In the genomic region with DNA sequence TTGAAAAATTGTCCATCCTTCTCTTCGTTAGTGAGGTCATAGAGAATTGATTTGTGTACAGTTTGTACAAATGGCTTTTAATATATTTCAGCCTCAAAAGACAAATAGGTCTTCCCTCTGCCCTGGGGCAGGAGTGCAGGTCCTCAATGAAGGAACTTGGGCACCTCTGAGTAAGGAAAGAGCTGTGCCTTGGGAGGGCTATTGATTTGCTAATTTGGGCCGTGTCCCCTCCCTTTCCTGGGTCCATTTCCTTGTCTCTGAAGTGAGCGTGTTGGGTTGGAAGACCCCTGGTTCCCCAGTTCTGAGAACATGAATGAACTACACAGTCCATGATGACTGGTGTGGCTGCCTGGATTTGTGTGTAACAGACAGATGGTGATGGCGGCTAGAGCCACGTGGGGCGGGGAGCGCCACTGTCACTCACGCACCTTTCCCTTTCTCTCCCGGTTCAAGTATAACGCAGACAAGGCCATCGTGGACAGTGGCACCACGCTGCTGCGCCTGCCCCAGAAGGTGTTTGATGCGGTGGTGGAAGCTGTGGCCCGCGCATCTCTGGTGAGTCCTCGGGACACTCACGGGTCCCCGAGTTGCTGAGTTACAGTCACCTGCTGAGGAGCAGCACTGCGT, we compare ENCODE assay signal across 20 cellular contexts.
DNase-seq lines count a peak whose midpoint lies in the region; ATAC-seq, FAIRE-seq and TF ChIP-seq lines count a peak whose summit lies in the region.
"Had no signal": no experiment of that assay in that cellular context is flagged by ENCODE, and none has a peak within 500 bp of the region (broad histone marks: within the 10 kb centered on the region; RNA-seq: fewer than 3 reads in every experiment).

No MANE protein-coding gene starts in this region.

- H3K4me1 ChIP-seq in GM23338 (ENCODE audit: insufficient read depth) (peaks cover 6% of the 10 kb centered on the region; the same call in 1 of the 2 replicates), H1 (replicated peaks in 1 of 4; ENCODE audit: control insufficient read depth in 3 of 4, insufficient read depth in 4 of 4, low read length in 3 of 4) (peaks cover 0 to 3% (median 2%) of the 10 kb centered on the region in 4 experiments; a peak in 5 of 7 replicates)
- H3K4me1 ChIP-seq: Caco-2 had no signal

- peak overlapping the region; percentile 40; the same call in 1 of the 2 replicates for H2BK15ac ChIP-seq in H1 (ENCODE audit: low read length)

- no peaks in the 10 kb centered on the region for H3K79me1 ChIP-seq in H1 (ENCODE audit: low read depth, low read length)

- H3K27ac Mint-ChIP-seq in GM23338 (no peak overlapping the region), osteocyte (ENCODE audit: unreplicated experiment) (no peak overlapping the region)
- H3K27ac Mint-ChIP-seq in activated naive CD8-positive, alpha-beta T cell treated with anti-CD3 and anti-CD28 coated beads, Interleukin-2, amount 50 U/mL, for 24 hours = no peak overlapping the region
- H3K27ac Mint-ChIP-seq: CD4-positive, alpha-beta T cell had no signal

- POLR2A ChIA-PET in H1 (lab: Charles Lee; ENCODE audit: partially characterized antibody) = no interaction called here

- peak overlapping the region; percentile 2 for H4K91ac ChIP-seq in H1 (replicated peaks; ENCODE audit: insufficient read length, low read length)

- no peak overlapping the region for H3K14ac ChIP-seq in H1 (ENCODE audit: insufficient read length)

- H2AFZ ChIP-seq in GM23338 (0 out of 2 replicates have a peak overlapping the region, but pooled peaks have one; percentile 56), H1 (ENCODE audit: low read length) (no peak overlapping the region; the same call in 1 of the 2 replicates)

- no peak for TF ChIP-seq POLR2A in H1 (IDR thresholded peaks at IDR 0.05; ENCODE audit: control extremely low read depth in 1 of 2, low read depth in 2 of 2, low read length in 2 of 2)

- 89% methylated on average over 19 of the region's 20 CpGs; no CpG with 5 or more reads in 1 of the 2 experiments for WGBS in H1 (ENCODE audit: extremely low coverage in 1 of 2, insufficient coverage in 1 of 2, insufficient read length in 1 of 2, insufficient replicate concordance in 2 of 2, low coverage in 1 of 2, low lambda C conversion rate in 2 of 2, missing lambda C conversion rate in 1 of 2), 2 experiments

- no peak for TF ChIP-seq CTCF in GM23338 (conservative IDR thresholded peaks at IDR 0.05; ENCODE audit: low read depth in 2 of 2)
- TF ChIP-seq CTCF in VCaP (conservative IDR thresholded peaks at IDR 0.05) = no peak
- no peak for TF ChIP-seq CTCF in H1 (IDR thresholded peaks at IDR 0.05; ENCODE audit: control extremely low read depth in 1 of 3, insufficient read depth in 1 of 3, low read depth in 1 of 3, low read length in 3 of 3)
- TF ChIP-seq CTCF in osteocyte (IDR thresholded peaks at IDR 0.05) = no peak

- no peaks in the 10 kb centered on the region for H3K9me3 ChIP-seq in H1 (ENCODE audit: insufficient read depth in 2 of 2, low read depth in 1 of 2, low read length in 1 of 2)
- H3K9me3 ChIP-seq: Caco-2 had no signal

- no peak overlapping the region for H3K9ac ChIP-seq in H1 (replicated peaks in 1 of 4; ENCODE audit: extremely low read depth in 1 of 4, low read depth in 3 of 4, low read length in 3 of 4)

- H2BK120ac ChIP-seq in H1 (replicated peaks; ENCODE audit: low read depth, low read length) = peak overlapping the region; percentile 21

- no peak for TF ChIP-seq EP300 in H1 (IDR thresholded peaks at IDR 0.05; ENCODE audit: borderline replicate concordance in 1 of 2, low read depth in 2 of 2, low read length in 2 of 2)

- H3K79me2 ChIP-seq in GM23338 (replicated peaks; ENCODE audit: insufficient read depth) (no peaks in the 10 kb centered on the region), H1 (ENCODE audit: control insufficient read depth in 1 of 2, insufficient read depth in 2 of 2, low read length in 2 of 2) (no peaks in the 10 kb centered on the region)

- TF ChIP-seq RAD21 in H1 (IDR thresholded peaks at IDR 0.05 in 1 of 2, conservative IDR thresholded peaks at IDR 0.05 in 1 of 2; ENCODE audit: low read depth in 2 of 2, low read length in 2 of 2) = no peak

- H3F3A ChIP-seq in GM23338 (replicated peaks; ENCODE audit: low read depth) = no peaks in the 10 kb centered on the region

- H3K4ac ChIP-seq in H1 (replicated peaks; ENCODE audit: insufficient read length, low read depth, low read length) = peak overlapping the region; percentile 60

- H3K36me3 ChIP-seq in GM23338 (ENCODE audit: insufficient read depth) (0 out of 2 replicates have a peak, but pooled peaks cover 3% of the 10 kb centered on the region), H1 (ENCODE audit: control insufficient read depth in 2 of 4, insufficient read depth in 4 of 4, low read length in 3 of 4) (no peaks in the 10 kb centered on the region)

- no peaks in the 10 kb centered on the region for H3K27me3 ChIP-seq in GM23338 (ENCODE audit: insufficient read depth)
- no peaks in the 10 kb centered on the region for H3K27me3 ChIP-seq in H1 (replicated peaks in 1 of 4; ENCODE audit: control insufficient read depth in 3 of 4, extremely low read depth in 1 of 4, insufficient read depth in 3 of 4, low read length in 3 of 4)

- H3K4me3 ChIP-seq in GM23338 (no peak overlapping the region), H1 (ENCODE audit: extremely low read depth in 1 of 4, insufficient read depth in 2 of 4, low read depth in 3 of 4, low read length in 4 of 4) (no peak overlapping the region)

- H2AK5ac ChIP-seq in H1 (ENCODE audit: low read depth, low read length) = no peak overlapping the region

- DNase-seq in GM23338 (ENCODE audit: low spot score) (peak; percentile 8), H1 (ENCODE audit: low read depth in 1 of 2, low spot score in 2 of 2) (peak in 1 of 2 experiments; percentile 37), osteocyte (ENCODE audit: extremely low spot score, unreplicated experiment) (peak; percentile 77), kidney tubule cell (ENCODE audit: low spot score) (no peak), G401 (ENCODE audit: low spot score) (no peak)
- DNase-seq in activated CD4-positive, alpha-beta T cell treated with anti-CD3 and anti-CD28 coated beads, Interleukin-2, amount 50 U/mL, for 48 hours = no peak
- no peak for DNase-seq in activated naive CD8-positive, alpha-beta T cell treated with anti-CD3 and anti-CD28 coated beads, Interleukin-2, amount 50 U/mL, for 24 hours
- DNase-seq: ACHN; AML-193; Caco-2; CD4-positive, alpha-beta T cell; GDM1; HCEC 1CT had no signal

- no peaks in the 10 kb centered on the region for H3K36me3 Mint-ChIP-seq in GM23338 (ENCODE audit: low read depth)
- peaks cover 36% of the 10 kb centered on the region for H3K36me3 Mint-ChIP-seq in osteocyte (ENCODE audit: unreplicated experiment)
- H3K36me3 Mint-ChIP-seq in activated naive CD8-positive, alpha-beta T cell treated with anti-CD3 and anti-CD28 coated beads, Interleukin-2, amount 50 U/mL, for 24 hours (ENCODE audit: low read depth) = no peaks in the 10 kb centered on the region

- H3K4me3 Mint-ChIP-seq in GM23338 (no peak overlapping the region), osteocyte (ENCODE audit: unreplicated experiment) (no peak overlapping the region)
- no peak overlapping the region for H3K4me3 Mint-ChIP-seq in activated naive CD8-positive, alpha-beta T cell treated with anti-CD3 and anti-CD28 coated beads, Interleukin-2, amount 50 U/mL, for 24 hours
- H3K4me3 Mint-ChIP-seq: CD4-positive, alpha-beta T cell had no signal

- H4K20me1 ChIP-seq in GM23338 (replicated peaks; ENCODE audit: insufficient read depth) (no peaks in the 10 kb centered on the region; the same call in 1 of the 2 replicates), H1 (replicated peaks in 1 of 2; ENCODE audit: control insufficient read depth in 1 of 2, insufficient read depth in 2 of 2, low read length in 2 of 2) (no peaks in the 10 kb centered on the region)

- no peak overlapping the region for H3K56ac ChIP-seq in H1 (replicated peaks; ENCODE audit: insufficient read length, low read depth, low read length)

- H3K9me2 ChIP-seq in GM23338 (ENCODE audit: insufficient read depth) = no peaks in the 10 kb centered on the region

- no peak overlapping the region for H4K5ac ChIP-seq in H1 (ENCODE audit: insufficient read length, low read depth, low read length)

- no peak overlapping the region for H3K27ac ChIP-seq in GM23338 (ENCODE audit: low read depth)
- H3K27ac ChIP-seq in VCaP = peak overlapping the region; percentile 90
- no peak overlapping the region for H3K27ac ChIP-seq in H1 (ENCODE audit: low read depth, low read length)
- H3K27ac ChIP-seq: C4-2B, HL-60 had no signal

- 0 out of 2 replicates have a peak overlapping the region, but pooled peaks have one; percentile 90 for H2BK20ac ChIP-seq in H1 (ENCODE audit: low read length)

- H3K4me1 Mint-ChIP-seq in GM23338 (peaks cover 25% of the 10 kb centered on the region), osteocyte (ENCODE audit: unreplicated experiment) (peaks cover 2% of the 10 kb centered on the region)
- H3K4me1 Mint-ChIP-seq in activated naive CD8-positive, alpha-beta T cell treated with anti-CD3 and anti-CD28 coated beads, Interleukin-2, amount 50 U/mL, for 24 hours = no peaks in the 10 kb centered on the region

- peak overlapping the region; percentile 63; the same call in 1 of the 2 replicates for H2BK5ac ChIP-seq in H1 (ENCODE audit: low read depth, low read length)

- H4K8ac ChIP-seq in H1 (ENCODE audit: extremely low read depth, insufficient read depth, low read length) = peak overlapping the region; percentile 93

- H3K23ac ChIP-seq in H1 (ENCODE audit: insufficient read length) = no peak overlapping the region

- CTCF ChIA-PET in H1 (lab: Charles Lee; ENCODE audit: partially characterized antibody) = interaction anchor here (1.2 kb wide), 1 partner anchor 76 kb away, joined by 4 read pairs; no protein-coding TSS in a partner anchor

- ATAC-seq in GM23338 = peak; percentile 57; the same call in 2 of the 3 replicates
- no peak for ATAC-seq in activated naive CD8-positive, alpha-beta T cell treated with anti-CD3 and anti-CD28 coated beads, Interleukin-2, amount 50 U/mL, for 24 hours

- no peak for FAIRE-seq in H1 (lab: Jason Lieb, UNC)
- FAIRE-seq: A204.1, D721Med, GM12892, GM18507 had no signal

- H3K18ac ChIP-seq in H1 (ENCODE audit: extremely low read depth, low read length) = no peak overlapping the region; the same call in 1 of the 2 replicates

- in situ Hi-C loops in G401 (cut with HindIII; ENCODE audit: low sequenced_read_pairs) = no loop called here

- no peaks in the 10 kb centered on the region for H3K9me3 Mint-ChIP-seq in GM23338
- no peaks in the 10 kb centered on the region for H3K9me3 Mint-ChIP-seq in osteocyte (ENCODE audit: unreplicated experiment)
- no peaks in the 10 kb centered on the region for H3K9me3 Mint-ChIP-seq in activated naive CD8-positive, alpha-beta T cell treated with anti-CD3 and anti-CD28 coated beads, Interleukin-2, amount 50 U/mL, for 24 hours
- H3K9me3 Mint-ChIP-seq: CD4-positive, alpha-beta T cell had no signal

- H2BK12ac ChIP-seq in H1 (ENCODE audit: low read depth, low read length) = peak overlapping the region; percentile 84; the same call in 1 of the 2 replicates

- no peaks in the 10 kb centered on the region for H3K23me2 ChIP-seq in H1 (ENCODE audit: low read depth, low read length)

- peaks cover 7% of the 10 kb centered on the region for H3K27me3 Mint-ChIP-seq in GM23338 (ENCODE audit: insufficient read depth, low read depth, poor library complexity)
- H3K27me3 Mint-ChIP-seq in osteocyte (ENCODE audit: unreplicated experiment) = no peaks in the 10 kb centered on the region
- no peaks in the 10 kb centered on the region for H3K27me3 Mint-ChIP-seq in activated naive CD8-positive, alpha-beta T cell treated with anti-CD3 and anti-CD28 coated beads, Interleukin-2, amount 50 U/mL, for 24 hours

- H3K4me2 ChIP-seq in GM23338 (no peak overlapping the region), H1 (ENCODE audit: insufficient read depth in 1 of 2, low read depth in 2 of 2, low read length in 2 of 2) (no peak overlapping the region)

Comparison
In these comparisons a context has a peak if more than half of its experiments do, and no peak if none do; other contexts are left out.
1. DNase-seq: peak in GM23338 (single experiment) and osteocyte (single experiment); none in kidney tubule cell (single experiment), G401 (single experiment), activated CD4-positive, alpha-beta T cell treated with anti-CD3 and anti-CD28 coated beads, Interleukin-2, amount 50 U/mL, for 48 hours (0 of 2) and activated naive CD8-positive, alpha-beta T cell treated with anti-CD3 and anti-CD28 coated beads, Interleukin-2, amount 50 U/mL, for 24 hours (single experiment).